Comparison of ENCODE assay signal across 9 cellular contexts in the genomic region with DNA sequence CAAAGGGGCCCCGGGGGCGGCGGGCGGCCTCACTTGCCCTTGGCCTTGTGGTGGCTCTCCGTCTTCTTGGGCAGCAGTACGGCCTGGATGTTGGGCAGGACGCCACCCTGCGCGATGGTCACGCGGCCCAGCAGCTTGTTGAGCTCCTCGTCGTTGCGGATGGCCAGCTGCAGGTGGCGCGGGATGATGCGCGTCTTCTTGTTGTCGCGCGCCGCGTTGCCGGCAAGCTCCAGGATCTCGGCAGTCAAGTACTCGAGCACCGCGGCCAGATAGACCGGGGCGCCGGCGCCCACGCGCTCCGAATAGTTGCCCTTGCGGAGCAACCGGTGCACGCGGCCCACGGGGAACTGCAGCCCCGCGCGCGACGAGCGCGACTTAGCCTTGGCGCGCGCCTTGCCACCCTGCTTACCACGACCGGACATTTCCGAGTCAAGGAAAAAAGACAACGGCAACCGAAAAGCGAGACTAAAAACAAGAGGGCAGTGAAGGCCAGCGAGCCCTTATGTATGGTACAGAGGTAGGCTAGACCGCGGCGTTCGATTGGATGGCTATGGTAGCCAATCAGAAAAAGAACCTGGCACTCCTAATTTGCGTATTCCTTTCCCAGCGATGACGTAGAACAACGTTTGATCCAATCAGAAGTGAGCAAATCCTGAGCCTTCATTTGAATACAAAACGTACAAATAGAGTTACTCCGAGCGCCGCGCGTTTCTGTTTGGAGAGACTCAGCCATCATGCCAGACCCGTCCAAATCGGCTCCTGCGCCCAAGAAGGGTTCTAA. TPM values are rescaled to one million over a fixed set of nuclear protein-coding genes. Genes with fewer than 3 reads are reported as not detected.
DNase-seq lines count a peak whose midpoint lies in the region; ATAC-seq, FAIRE-seq and TF ChIP-seq lines count a peak whose summit lies in the region.
"Had no signal": no experiment of that assay in that cellular context is flagged by ENCODE, and none has a peak within 500 bp of the region (broad histone marks: within the 10 kb centered on the region; RNA-seq: fewer than 3 reads in every experiment).

No MANE protein-coding gene starts in this region.

- no peaks in the 10 kb centered on the region for H3K9me3 ChIP-seq in kidney (ENCODE audit: control insufficient read depth in 1 of 2, low read length in 2 of 2)

- H3K27ac ChIP-seq in kidney (ENCODE audit: low read depth in 2 of 2, low read length in 2 of 2), result peak overlapping the region in 1 of 2 donors; percentile 57
- H3K27ac ChIP-seq: BLaER1 treated with 17β-estradiol and CSF1 and Interleukin-3, amounts not matched to agents 10 nM and 100 nM had no signal

- H3K4me1 ChIP-seq in kidney (ENCODE audit: control insufficient read depth in 1 of 2, insufficient read depth in 1 of 2, low read depth in 1 of 2, low read length in 2 of 2), result no peaks in the 10 kb centered on the region

- no peak for FAIRE-seq in kidney (lab: Jason Lieb, UNC)

- intact Hi-C loops in kidney (cut with DNase I), result no loop called here

- DNase-seq in 8988T (peak; percentile 77), NCI-H2196 (lab: John Stamatoyannopoulos, UW; ENCODE audit: unreplicated experiment) (peak; percentile 97), cerebellar cortex (ENCODE audit: low spot score) (peak; percentile 100), kidney (peak; percentile 91)
- DNase-seq in stimulated activated CD4-positive, alpha-beta T cell treated with anti-CD3 and anti-CD28 coated beads, Interleukin-15, amount 100 ng/mL, for 1 hour (ENCODE audit: low read depth in 1 of 2, low spot score in 1 of 2), result peak; percentile 61 to 69

- H3K4me3 ChIP-seq in kidney (ENCODE audit: low read length in 2 of 2), result peak overlapping the region; percentile 55 to 62
- H3K4me3 ChIP-seq: BLaER1 treated with 17β-estradiol and CSF1 and Interleukin-3, amounts not matched to agents 10 nM and 100 nM had no signal

- H3K36me3 ChIP-seq in kidney (ENCODE audit: control insufficient read depth in 1 of 2, insufficient read depth in 2 of 2, low read length in 2 of 2), result no peaks in the 10 kb centered on the region
- H3K36me3 ChIP-seq: BLaER1 treated with 17β-estradiol and CSF1 and Interleukin-3, amounts not matched to agents 10 nM and 100 nM had no signal

- H3K9ac ChIP-seq in kidney (ENCODE audit: low read length in 2 of 2), result no peak overlapping the region
- H3K9ac ChIP-seq: BLaER1 treated with 17β-estradiol and CSF1 and Interleukin-3, amounts not matched to agents 10 nM and 100 nM had no signal

- ATAC-seq in GM18858 (IDR thresholded peaks at IDR 0.05; ENCODE audit: unreplicated experiment) (peak; percentile 83), HG03064 (IDR thresholded peaks at IDR 0.05; ENCODE audit: low read depth, unreplicated experiment) (peak; percentile 89)
- ATAC-seq in activated CD4-positive, CD25-positive, alpha-beta regulatory T cell treated with anti-CD3 and anti-CD28 coated beads, Interleukin-2, amount 50 U/mL, for 24 hours, result peak; percentile 91 to 92

- TF ChIP-seq CTCF in kidney (IDR thresholded peaks at IDR 0.05; ENCODE audit: borderline replicate concordance, extremely low read depth, insufficient read depth), result no peak

RNA-seq across cellular contexts. Expression of gene RNF187, which starts 29.6 kb away (rescaled TPM):
- total RNA-seq in kidney, result 137 TPM
- polyA plus RNA-seq in kidney (ENCODE audit: insufficient read depth, low read depth, low replicate concordance), result 85.2 TPM

RNA-seq across cellular contexts. Expression of gene TRIM17, which starts 40.9 kb away (rescaled TPM):
- total RNA-seq in kidney, result 6.5 TPM
- polyA plus RNA-seq in kidney (ENCODE audit: insufficient read depth, low read depth, low replicate concordance), result 1.3 TPM

RNA-seq across cellular contexts. Expression of gene TRIM11, which starts 51.0 kb away (rescaled TPM):
- 24.2 TPM for total RNA-seq in kidney
- polyA plus RNA-seq in kidney (ENCODE audit: insufficient read depth, low read depth, low replicate concordance), result 10.9 TPM
